In the genomic region with DNA sequence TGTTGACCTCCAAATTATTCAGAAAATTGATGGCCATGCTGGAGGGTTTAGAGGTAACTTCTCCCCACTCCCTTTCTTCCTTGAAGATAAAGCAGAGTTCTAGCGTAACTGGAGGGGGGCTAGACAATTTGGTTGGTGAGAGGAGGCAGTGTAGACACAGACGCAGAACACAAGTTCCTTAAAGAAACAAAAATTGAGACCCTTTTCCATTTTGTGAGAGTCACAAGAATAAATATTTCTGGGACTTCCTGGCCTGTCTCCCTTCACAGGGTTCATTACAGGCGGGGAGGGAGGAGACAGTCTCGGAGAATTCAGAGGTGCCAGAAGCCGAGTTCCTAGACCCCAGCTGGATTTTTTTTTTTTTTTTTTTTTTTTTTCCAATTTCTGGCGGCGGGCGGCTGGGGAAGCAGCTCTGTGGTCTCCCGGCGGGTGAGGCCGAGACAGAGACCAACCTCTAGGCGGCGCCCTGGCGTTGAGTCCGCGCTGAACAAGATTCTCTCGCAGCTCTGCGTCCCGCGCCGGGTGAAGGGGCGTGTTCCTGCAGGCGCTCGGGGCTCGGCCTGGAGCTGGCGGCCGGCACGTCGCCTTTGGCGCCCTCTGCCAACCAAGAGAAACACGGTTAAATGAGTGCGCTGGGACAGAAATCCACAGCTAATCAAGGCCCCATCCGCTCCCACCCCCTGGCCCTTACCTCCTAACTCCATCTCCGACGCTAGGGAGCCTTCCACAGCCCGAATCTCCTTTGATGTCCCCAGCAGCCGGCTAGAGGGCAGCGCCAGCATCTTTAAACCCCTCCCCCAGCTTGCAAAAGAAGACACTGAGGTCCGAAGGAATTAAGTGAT, we compare ENCODE assay signal across 1 cellular context.
TF ChIP-seq lines count a peak whose summit lies in the region.

No MANE protein-coding gene starts in this region.

TF ChIP-seq in HepG2, 621 proteins besides CTCF, POLR2A, EP300 and RAD21 (continued from another document and continues in another):
- TF ChIP-seq MBNL3 (CRISPR knock-in tag; conservative IDR thresholded peaks at IDR 0.05) (no peak), ONECUT2 (CRISPR knock-in tag; IDR thresholded peaks at IDR 0.05) (no peak), ZSCAN20 (CRISPR knock-in tag; IDR thresholded peaks at IDR 0.05; ENCODE audit: borderline replicate concordance) (no peak), ZNF263 (CRISPR knock-in tag; IDR thresholded peaks at IDR 0.05) (peak; percentile 53; the same call in 1 of the 2 replicates), RXRA (CRISPR knock-in tag; IDR thresholded peaks at IDR 0.05) (0 out of 2 replicates have a peak, but pooled peaks have one; percentile 27), ZZZ3 (CRISPR knock-in tag; IDR thresholded peaks at IDR 0.05; ENCODE audit: borderline replicate concordance) (peak; percentile 29; the same call in 1 of the 2 replicates), JDP2 (CRISPR knock-in tag; IDR thresholded peaks at IDR 0.05; ENCODE audit: borderline replicate concordance) (no peak), ZNF225 (CRISPR knock-in tag; IDR thresholded peaks at IDR 0.05) (no peak), MAF1 (CRISPR knock-in tag; IDR thresholded peaks at IDR 0.05; ENCODE audit: borderline replicate concordance) (peak; percentile 57; the same call in 1 of the 2 replicates), DNMT1 (CRISPR knock-in tag; IDR thresholded peaks at IDR 0.05) (no peak), CBFB (CRISPR knock-in tag; IDR thresholded peaks at IDR 0.05) (peak; percentile 74; the same call in 1 of the 2 replicates), SKI (IDR thresholded peaks at IDR 0.05; ENCODE audit: partially characterized antibody) (no peak), ZNF773 (CRISPR knock-in tag; IDR thresholded peaks at IDR 0.05; ENCODE audit: borderline replicate concordance) (0 out of 2 replicates have a peak, but pooled peaks have one; percentile 50), HCFC1 (IDR thresholded peaks at IDR 0.05; ENCODE audit: low read depth, low read length) (no peak), RAD51 (IDR thresholded peaks at IDR 0.05; ENCODE audit: borderline replicate concordance) (no peak), MTF2 (CRISPR knock-in tag; IDR thresholded peaks at IDR 0.05; ENCODE audit: borderline replicate concordance) (peak; percentile 99; the same call in 1 of the 2 replicates), ERF (CRISPR knock-in tag; IDR thresholded peaks at IDR 0.05) (peak; percentile 76), CAMTA2 (CRISPR knock-in tag; IDR thresholded peaks at IDR 0.05; ENCODE audit: borderline replicate concordance) (no peak), XBP1 (CRISPR knock-in tag; IDR thresholded peaks at IDR 0.05) (no peak), KDM5B (CRISPR knock-in tag; IDR thresholded peaks at IDR 0.05; ENCODE audit: borderline replicate concordance) (no peak), CENPX (CRISPR knock-in tag; IDR thresholded peaks at IDR 0.05) (no peak), ELF4 (CRISPR knock-in tag; IDR thresholded peaks at IDR 0.05; ENCODE audit: borderline replicate concordance) (no peak), ZFP41 (CRISPR knock-in tag; IDR thresholded peaks at IDR 0.05; ENCODE audit: borderline replicate concordance) (no peak), NBN (conservative IDR thresholded peaks at IDR 0.05) (no peak)
- TF ChIP-seq, protein P1, sequence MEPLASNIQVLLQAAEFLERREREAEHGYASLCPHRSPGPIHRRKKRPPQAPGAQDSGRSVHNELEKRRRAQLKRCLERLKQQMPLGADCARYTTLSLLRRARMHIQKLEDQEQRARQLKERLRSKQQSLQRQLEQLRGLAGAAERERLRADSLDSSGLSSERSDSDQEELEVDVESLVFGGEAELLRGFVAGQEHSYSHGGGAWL (CRISPR knock-in tag; IDR thresholded peaks at IDR 0.05): 0 out of 2 replicates have a peak, but pooled peaks have one; percentile 63
- TF ChIP-seq, protein P2, sequence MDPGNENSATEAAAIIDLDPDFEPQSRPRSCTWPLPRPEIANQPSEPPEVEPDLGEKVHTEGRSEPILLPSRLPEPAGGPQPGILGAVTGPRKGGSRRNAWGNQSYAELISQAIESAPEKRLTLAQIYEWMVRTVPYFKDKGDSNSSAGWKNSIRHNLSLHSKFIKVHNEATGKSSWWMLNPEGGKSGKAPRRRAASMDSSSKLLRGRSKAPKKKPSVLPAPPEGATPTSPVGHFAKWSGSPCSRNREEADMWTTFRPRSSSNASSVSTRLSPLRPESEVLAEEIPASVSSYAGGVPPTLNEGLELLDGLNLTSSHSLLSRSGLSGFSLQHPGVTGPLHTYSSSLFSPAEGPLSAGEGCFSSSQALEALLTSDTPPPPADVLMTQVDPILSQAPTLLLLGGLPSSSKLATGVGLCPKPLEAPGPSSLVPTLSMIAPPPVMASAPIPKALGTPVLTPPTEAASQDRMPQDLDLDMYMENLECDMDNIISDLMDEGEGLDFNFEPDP (CRISPR knock-in tag; conservative IDR thresholded peaks at IDR 0.05): no peak
- TF ChIP-seq, protein P3, sequence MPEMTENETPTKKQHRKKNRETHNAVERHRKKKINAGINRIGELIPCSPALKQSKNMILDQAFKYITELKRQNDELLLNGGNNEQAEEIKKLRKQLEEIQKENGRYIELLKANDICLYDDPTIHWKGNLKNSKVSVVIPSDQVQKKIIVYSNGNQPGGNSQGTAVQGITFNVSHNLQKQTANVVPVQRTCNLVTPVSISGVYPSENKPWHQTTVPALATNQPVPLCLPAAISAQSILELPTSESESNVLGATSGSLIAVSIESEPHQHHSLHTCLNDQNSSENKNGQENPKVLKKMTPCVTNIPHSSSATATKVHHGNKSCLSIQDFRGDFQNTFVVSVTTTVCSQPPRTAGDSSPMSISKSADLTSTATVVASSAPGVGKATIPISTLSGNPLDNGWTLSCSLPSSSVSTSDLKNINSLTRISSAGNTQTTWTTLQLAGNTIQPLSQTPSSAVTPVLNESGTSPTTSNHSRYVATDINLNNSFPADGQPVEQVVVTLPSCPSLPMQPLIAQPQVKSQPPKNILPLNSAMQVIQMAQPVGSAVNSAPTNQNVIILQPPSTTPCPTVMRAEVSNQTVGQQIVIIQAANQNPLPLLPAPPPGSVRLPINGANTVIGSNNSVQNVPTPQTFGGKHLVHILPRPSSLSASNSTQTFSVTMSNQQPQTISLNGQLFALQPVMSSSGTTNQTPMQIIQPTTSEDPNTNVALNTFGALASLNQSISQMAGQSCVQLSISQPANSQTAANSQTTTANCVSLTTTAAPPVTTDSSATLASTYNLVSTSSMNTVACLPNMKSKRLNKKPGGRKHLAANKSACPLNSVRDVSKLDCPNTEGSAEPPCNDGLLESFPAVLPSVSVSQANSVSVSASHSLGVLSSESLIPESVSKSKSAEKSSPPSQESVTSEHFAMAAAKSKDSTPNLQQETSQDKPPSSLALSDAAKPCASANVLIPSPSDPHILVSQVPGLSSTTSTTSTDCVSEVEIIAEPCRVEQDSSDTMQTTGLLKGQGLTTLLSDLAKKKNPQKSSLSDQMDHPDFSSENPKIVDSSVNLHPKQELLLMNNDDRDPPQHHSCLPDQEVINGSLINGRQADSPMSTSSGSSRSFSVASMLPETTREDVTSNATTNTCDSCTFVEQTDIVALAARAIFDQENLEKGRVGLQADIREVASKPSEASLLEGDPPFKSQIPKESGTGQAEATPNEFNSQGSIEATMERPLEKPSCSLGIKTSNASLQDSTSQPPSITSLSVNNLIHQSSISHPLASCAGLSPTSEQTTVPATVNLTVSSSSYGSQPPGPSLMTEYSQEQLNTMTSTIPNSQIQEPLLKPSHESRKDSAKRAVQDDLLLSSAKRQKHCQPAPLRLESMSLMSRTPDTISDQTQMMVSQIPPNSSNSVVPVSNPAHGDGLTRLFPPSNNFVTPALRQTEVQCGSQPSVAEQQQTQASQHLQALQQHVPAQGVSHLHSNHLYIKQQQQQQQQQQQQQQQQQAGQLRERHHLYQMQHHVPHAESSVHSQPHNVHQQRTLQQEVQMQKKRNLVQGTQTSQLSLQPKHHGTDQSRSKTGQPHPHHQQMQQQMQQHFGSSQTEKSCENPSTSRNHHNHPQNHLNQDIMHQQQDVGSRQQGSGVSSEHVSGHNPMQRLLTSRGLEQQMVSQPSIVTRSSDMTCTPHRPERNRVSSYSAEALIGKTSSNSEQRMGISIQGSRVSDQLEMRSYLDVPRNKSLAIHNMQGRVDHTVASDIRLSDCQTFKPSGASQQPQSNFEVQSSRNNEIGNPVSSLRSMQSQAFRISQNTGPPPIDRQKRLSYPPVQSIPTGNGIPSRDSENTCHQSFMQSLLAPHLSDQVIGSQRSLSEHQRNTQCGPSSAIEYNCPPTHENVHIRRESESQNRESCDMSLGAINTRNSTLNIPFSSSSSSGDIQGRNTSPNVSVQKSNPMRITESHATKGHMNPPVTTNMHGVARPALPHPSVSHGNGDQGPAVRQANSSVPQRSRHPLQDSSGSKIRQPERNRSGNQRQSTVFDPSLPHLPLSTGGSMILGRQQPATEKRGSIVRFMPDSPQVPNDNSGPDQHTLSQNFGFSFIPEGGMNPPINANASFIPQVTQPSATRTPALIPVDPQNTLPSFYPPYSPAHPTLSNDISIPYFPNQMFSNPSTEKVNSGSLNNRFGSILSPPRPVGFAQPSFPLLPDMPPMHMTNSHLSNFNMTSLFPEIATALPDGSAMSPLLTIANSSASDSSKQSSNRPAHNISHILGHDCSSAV (CRISPR knock-in tag; IDR thresholded peaks at IDR 0.05; ENCODE audit: borderline replicate concordance): no peak
- TF ChIP-seq, protein P4, sequence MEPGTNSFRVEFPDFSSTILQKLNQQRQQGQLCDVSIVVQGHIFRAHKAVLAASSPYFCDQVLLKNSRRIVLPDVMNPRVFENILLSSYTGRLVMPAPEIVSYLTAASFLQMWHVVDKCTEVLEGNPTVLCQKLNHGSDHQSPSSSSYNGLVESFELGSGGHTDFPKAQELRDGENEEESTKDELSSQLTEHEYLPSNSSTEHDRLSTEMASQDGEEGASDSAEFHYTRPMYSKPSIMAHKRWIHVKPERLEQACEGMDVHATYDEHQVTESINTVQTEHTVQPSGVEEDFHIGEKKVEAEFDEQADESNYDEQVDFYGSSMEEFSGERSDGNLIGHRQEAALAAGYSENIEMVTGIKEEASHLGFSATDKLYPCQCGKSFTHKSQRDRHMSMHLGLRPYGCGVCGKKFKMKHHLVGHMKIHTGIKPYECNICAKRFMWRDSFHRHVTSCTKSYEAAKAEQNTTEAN (CRISPR knock-in tag; conservative IDR thresholded peaks at IDR 0.05): peak; percentile 75; the same call in 1 of the 2 replicates
- TF ChIP-seq, protein P5, sequence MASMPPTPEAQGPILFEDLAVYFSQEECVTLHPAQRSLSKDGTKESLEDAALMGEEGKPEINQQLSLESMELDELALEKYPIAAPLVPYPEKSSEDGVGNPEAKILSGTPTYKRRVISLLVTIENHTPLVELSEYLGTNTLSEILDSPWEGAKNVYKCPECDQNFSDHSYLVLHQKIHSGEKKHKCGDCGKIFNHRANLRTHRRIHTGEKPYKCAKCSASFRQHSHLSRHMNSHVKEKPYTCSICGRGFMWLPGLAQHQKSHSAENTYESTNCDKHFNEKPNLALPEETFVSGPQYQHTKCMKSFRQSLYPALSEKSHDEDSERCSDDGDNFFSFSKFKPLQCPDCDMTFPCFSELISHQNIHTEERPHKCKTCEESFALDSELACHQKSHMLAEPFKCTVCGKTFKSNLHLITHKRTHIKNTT (CRISPR knock-in tag; IDR thresholded peaks at IDR 0.05): no peak
- TF ChIP-seq, protein P6, sequence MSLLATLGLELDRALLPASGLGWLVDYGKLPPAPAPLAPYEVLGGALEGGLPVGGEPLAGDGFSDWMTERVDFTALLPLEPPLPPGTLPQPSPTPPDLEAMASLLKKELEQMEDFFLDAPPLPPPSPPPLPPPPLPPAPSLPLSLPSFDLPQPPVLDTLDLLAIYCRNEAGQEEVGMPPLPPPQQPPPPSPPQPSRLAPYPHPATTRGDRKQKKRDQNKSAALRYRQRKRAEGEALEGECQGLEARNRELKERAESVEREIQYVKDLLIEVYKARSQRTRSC (CRISPR knock-in tag; IDR thresholded peaks at IDR 0.05; ENCODE audit: low read depth): no peak
- TF ChIP-seq, protein P7, sequence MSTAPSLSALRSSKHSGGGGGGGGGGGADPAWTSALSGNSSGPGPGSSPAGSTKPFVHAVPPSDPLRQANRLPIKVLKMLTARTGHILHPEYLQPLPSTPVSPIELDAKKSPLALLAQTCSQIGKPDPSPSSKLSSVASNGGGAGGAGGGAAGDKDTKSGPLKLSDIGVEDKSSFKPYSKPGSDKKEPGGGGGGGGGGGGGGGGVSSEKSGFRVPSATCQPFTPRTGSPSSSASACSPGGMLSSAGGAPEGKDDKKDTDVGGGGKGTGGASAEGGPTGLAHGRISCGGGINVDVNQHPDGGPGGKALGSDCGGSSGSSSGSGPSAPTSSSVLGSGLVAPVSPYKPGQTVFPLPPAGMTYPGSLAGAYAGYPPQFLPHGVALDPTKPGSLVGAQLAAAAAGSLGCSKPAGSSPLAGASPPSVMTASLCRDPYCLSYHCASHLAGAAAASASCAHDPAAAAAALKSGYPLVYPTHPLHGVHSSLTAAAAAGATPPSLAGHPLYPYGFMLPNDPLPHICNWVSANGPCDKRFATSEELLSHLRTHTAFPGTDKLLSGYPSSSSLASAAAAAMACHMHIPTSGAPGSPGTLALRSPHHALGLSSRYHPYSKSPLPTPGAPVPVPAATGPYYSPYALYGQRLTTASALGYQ (CRISPR knock-in tag; IDR thresholded peaks at IDR 0.05): no peak
- TF ChIP-seq, protein P8, sequence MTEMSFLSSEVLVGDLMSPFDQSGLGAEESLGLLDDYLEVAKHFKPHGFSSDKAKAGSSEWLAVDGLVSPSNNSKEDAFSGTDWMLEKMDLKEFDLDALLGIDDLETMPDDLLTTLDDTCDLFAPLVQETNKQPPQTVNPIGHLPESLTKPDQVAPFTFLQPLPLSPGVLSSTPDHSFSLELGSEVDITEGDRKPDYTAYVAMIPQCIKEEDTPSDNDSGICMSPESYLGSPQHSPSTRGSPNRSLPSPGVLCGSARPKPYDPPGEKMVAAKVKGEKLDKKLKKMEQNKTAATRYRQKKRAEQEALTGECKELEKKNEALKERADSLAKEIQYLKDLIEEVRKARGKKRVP (CRISPR knock-in tag; IDR thresholded peaks at IDR 0.05): no peak
- TF ChIP-seq, protein P9, sequence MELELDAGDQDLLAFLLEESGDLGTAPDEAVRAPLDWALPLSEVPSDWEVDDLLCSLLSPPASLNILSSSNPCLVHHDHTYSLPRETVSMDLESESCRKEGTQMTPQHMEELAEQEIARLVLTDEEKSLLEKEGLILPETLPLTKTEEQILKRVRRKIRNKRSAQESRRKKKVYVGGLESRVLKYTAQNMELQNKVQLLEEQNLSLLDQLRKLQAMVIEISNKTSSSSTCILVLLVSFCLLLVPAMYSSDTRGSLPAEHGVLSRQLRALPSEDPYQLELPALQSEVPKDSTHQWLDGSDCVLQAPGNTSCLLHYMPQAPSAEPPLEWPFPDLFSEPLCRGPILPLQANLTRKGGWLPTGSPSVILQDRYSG (CRISPR knock-in tag; IDR thresholded peaks at IDR 0.05): 0 out of 2 replicates have a peak, but pooled peaks have one; percentile 47
- TF ChIP-seq, protein P10, sequence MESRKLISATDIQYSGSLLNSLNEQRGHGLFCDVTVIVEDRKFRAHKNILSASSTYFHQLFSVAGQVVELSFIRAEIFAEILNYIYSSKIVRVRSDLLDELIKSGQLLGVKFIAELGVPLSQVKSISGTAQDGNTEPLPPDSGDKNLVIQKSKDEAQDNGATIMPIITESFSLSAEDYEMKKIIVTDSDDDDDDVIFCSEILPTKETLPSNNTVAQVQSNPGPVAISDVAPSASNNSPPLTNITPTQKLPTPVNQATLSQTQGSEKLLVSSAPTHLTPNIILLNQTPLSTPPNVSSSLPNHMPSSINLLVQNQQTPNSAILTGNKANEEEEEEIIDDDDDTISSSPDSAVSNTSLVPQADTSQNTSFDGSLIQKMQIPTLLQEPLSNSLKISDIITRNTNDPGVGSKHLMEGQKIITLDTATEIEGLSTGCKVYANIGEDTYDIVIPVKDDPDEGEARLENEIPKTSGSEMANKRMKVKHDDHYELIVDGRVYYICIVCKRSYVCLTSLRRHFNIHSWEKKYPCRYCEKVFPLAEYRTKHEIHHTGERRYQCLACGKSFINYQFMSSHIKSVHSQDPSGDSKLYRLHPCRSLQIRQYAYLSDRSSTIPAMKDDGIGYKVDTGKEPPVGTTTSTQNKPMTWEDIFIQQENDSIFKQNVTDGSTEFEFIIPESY (CRISPR knock-in tag; IDR thresholded peaks at IDR 0.05): no peak; the same call in 1 of the 2 replicates
